ENCODE assay signal across 10 cellular contexts in genomic region chr5:96079075-96079474, GRCh38.
A peak's percentile ranks its signal among the peaks of the same experiment; 100 is the strongest.
DNase-seq lines count a peak whose midpoint lies in the region; ATAC-seq and TF ChIP-seq lines count a peak whose summit lies in the region.
"Had no signal": no experiment of that assay in that cellular context is flagged by ENCODE, and none has a peak within 500 bp of the region (broad histone marks: within the 10 kb centered on the region; RNA-seq: fewer than 3 reads in every experiment).

No MANE protein-coding gene starts in this region.

- peak overlapping the region; percentile 35 to 39 for H3K4me3 Mint-ChIP-seq in activated T-cell treated with anti-CD3 and anti-CD28 coated beads, Interleukin-2, amount 50 U/mL, for 72 hours

- no peak overlapping the region for H3K4me3 ChIP-seq in kidney epithelial cell (ENCODE audit: low read depth, low read length)

- peaks cover 0 to 5% of the 10 kb centered on the region in 2 donors for H3K36me3 Mint-ChIP-seq in activated T-cell treated with anti-CD3 and anti-CD28 coated beads, Interleukin-2, amount 50 U/mL, for 72 hours (ENCODE audit: insufficient read depth in 2 of 2)

- H3K27ac Mint-ChIP-seq in activated T-cell treated with anti-CD3 and anti-CD28 coated beads, Interleukin-2, amount 50 U/mL, for 72 hours: peak overlapping the region; percentile 40

- H3K4me1 Mint-ChIP-seq in activated T-cell treated with anti-CD3 and anti-CD28 coated beads, Interleukin-2, amount 50 U/mL, for 72 hours (ENCODE audit: low read depth): peaks cover 70% of the 10 kb centered on the region

- no peaks in the 10 kb centered on the region for H3K27me3 ChIP-seq in kidney epithelial cell (ENCODE audit: control insufficient read depth, insufficient read depth, low read length)

- H3K27me3 Mint-ChIP-seq in activated T-cell treated with anti-CD3 and anti-CD28 coated beads, Interleukin-2, amount 50 U/mL, for 72 hours (ENCODE audit: low read depth): peaks cover 9% of the 10 kb centered on the region

- H3K36me3 ChIP-seq in kidney epithelial cell (ENCODE audit: control insufficient read depth, insufficient read depth, low read length): no peaks in the 10 kb centered on the region

- DNase-seq in stimulated activated naive CD4-positive, alpha-beta T cell treated with Interleukin-2 at 50 U/mL for 16 hours (lab: John Stamatoyannopoulos, UW): peak; percentile 19
- DNase-seq in stimulated activated naive CD4-positive, alpha-beta T cell (lab: John Stamatoyannopoulos, UW): no peak
- DNase-seq in activated T-cell treated with anti-CD3 and anti-CD28 coated beads, Interleukin-2, amount 50 U/mL, for 72 hours: peak; percentile 57 to 69
- DNase-seq in kidney epithelial cell (ENCODE audit: low read depth) (peak; percentile 91), NCI-H82 (lab: John Stamatoyannopoulos, UW) (no peak), NCI-H1436 treated with DMSO at 0.1 percent for 48 hours (lab: John Stamatoyannopoulos, UW) (no peak)
- DNase-seq in central memory CD4-positive, alpha-beta T cell: no peak
- DNase-seq: NCI-H2171 treated with DMSO at 0.1 percent for 48 hours, retina had no signal

- no peaks in the 10 kb centered on the region for H3K9me3 Mint-ChIP-seq in activated T-cell treated with anti-CD3 and anti-CD28 coated beads, Interleukin-2, amount 50 U/mL, for 72 hours

- no peak for TF ChIP-seq CTCF in kidney epithelial cell (IDR thresholded peaks at IDR 0.05; ENCODE audit: insufficient read depth, low read length, poor library complexity, severe bottlenecking)

- ATAC-seq in activated T-cell treated with anti-CD3 and anti-CD28 coated beads, Interleukin-2, amount 50 U/mL, for 72 hours (replicated peaks in 1 of 2): peak; percentile 95 to 96
- no peak for ATAC-seq in HG03025 (IDR thresholded peaks at IDR 0.05; ENCODE audit: low FRiP score, unreplicated experiment)

Comparison
In these comparisons a context has a peak if more than half of its experiments do, and no peak if none do; other contexts are left out.
1. DNase-seq: peak in stimulated activated naive CD4-positive, alpha-beta T cell treated with Interleukin-2 at 50 U/mL for 16 hours (single experiment), activated T-cell treated with anti-CD3 and anti-CD28 coated beads, Interleukin-2, amount 50 U/mL, for 72 hours (2 of 2) and kidney epithelial cell (single experiment); none in stimulated activated naive CD4-positive, alpha-beta T cell (0 of 6), NCI-H82 (single experiment), central memory CD4-positive, alpha-beta T cell (single experiment) and NCI-H1436 treated with DMSO at 0.1 percent for 48 hours (single experiment).